In genomic region chr13:30689752-30690151, GRCh38 we compare ENCODE assay signal across 1 cellular context.
TF ChIP-seq lines count a peak whose summit lies in the region.

No MANE protein-coding gene starts in this region.

TF ChIP-seq in HCT116, 20 proteins besides CTCF, POLR2A, EP300 and RAD21 (continued from another document):
- TF ChIP-seq, protein P1, sequence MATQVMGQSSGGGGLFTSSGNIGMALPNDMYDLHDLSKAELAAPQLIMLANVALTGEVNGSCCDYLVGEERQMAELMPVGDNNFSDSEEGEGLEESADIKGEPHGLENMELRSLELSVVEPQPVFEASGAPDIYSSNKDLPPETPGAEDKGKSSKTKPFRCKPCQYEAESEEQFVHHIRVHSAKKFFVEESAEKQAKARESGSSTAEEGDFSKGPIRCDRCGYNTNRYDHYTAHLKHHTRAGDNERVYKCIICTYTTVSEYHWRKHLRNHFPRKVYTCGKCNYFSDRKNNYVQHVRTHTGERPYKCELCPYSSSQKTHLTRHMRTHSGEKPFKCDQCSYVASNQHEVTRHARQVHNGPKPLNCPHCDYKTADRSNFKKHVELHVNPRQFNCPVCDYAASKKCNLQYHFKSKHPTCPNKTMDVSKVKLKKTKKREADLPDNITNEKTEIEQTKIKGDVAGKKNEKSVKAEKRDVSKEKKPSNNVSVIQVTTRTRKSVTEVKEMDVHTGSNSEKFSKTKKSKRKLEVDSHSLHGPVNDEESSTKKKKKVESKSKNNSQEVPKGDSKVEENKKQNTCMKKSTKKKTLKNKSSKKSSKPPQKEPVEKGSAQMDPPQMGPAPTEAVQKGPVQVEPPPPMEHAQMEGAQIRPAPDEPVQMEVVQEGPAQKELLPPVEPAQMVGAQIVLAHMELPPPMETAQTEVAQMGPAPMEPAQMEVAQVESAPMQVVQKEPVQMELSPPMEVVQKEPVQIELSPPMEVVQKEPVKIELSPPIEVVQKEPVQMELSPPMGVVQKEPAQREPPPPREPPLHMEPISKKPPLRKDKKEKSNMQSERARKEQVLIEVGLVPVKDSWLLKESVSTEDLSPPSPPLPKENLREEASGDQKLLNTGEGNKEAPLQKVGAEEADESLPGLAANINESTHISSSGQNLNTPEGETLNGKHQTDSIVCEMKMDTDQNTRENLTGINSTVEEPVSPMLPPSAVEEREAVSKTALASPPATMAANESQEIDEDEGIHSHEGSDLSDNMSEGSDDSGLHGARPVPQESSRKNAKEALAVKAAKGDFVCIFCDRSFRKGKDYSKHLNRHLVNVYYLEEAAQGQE (IDR thresholded peaks at IDR 0.05; ENCODE audit: low read depth) = no peak
- TF ChIP-seq EZH2phosphoT487 (IDR thresholded peaks at IDR 0.05; ENCODE audit: borderline replicate concordance) = no peak
- no peak for TF ChIP-seq JUND (IDR thresholded peaks at IDR 0.05)
- TF ChIP-seq FOSL1 (IDR thresholded peaks at IDR 0.05; ENCODE audit: low read depth) = no peak
- no peak for TF ChIP-seq CEBPB (IDR thresholded peaks at IDR 0.05; ENCODE audit: low read depth)
